In the genomic region with DNA sequence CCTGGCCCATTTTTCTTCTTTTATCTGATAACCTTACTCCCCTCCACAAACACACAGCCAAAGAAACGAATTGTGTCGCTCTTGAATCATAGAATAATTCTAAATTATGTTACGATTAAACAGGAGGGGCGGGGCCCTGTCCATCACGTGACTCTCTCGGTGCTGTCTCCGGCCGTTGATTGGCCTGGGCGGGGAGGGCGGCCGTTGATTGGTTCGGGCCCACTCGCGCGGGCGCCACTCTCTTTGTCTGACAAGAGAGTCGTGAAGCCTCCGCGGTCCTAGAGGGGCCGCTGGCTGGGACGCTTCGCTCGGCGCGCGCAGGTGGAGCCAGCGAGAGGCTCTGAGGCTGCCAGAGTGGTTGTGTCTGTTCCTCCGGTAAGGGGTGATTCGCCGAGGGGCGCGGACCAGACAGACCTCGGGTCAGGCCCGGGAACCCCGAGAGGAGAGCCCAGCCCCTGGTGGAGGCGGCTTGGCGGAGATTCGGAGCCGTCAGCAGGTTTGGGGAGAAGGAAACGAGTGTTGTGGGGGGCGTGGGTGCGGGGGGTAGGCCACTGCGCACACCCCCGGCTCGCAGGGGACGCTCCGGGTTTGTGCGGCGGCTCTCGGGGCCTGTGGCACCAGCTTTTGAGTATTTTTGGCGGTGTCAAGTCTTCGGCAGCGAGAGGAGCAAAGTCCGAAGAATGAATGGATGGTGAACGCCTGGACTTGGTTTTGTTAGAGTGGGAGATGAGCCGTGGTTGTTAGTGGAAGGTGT, we compare ENCODE assay signal across 8 cellular contexts. TPM values are rescaled to one million over a fixed set of nuclear protein-coding genes. Genes with fewer than 3 reads are reported as not detected.
DNase-seq lines count a peak whose midpoint lies in the region; ATAC-seq, FAIRE-seq and TF ChIP-seq lines count a peak whose summit lies in the region.

ZNF789 (plus strand) TSS at position 330 of the 754 bp plus-strand sequence. CDS start 3,567 bp downstream, outside the sequence.

- no peaks in the 10 kb centered on the region for H3K27me3 ChIP-seq in BE2C

- peaks cover under 1% of the 10 kb centered on the region; the same call in 1 of the 2 replicates for H3K36me3 ChIP-seq in BE2C

- peak within 1 kb of the TSS; percentile 92 for H3K4me3 ChIP-seq in BE2C (ENCODE audit: low read depth, low read length)

- FAIRE-seq in colon (lab: Jason Lieb, UNC), result peak; percentile 57

- DNase-seq in BE2C, result peak; percentile 99
- DNase-seq in GM19240 (ENCODE audit: insufficient read length, low spot score), result peak; percentile 98
- DNase-seq in NCI-H526 (lab: John Stamatoyannopoulos, UW), result peak; percentile 96 to 99
- DNase-seq in activated CD4-positive, alpha-beta T cell treated with anti-CD3 and anti-CD28 coated beads for 48 hours, result peak; percentile 99
- DNase-seq in kidney tubule cell (ENCODE audit: low spot score), result peak; percentile 97
- peak; percentile 91 to 99 (median 94) for DNase-seq in stimulated activated CD4-positive, alpha-beta T cell treated with anti-CD3 and anti-CD28 coated beads, Interleukin-1b, Interleukin-23, amount 100 ng/mL, for 24 hours (ENCODE audit: low read depth in 4 of 4, low spot score in 1 of 4)

- no peaks in the 10 kb centered on the region; the same call in 1 of the 2 replicates for H3K4me1 ChIP-seq in BE2C

- no peaks in the 10 kb centered on the region for H3K9me3 ChIP-seq in BE2C

- no peak for TF ChIP-seq CTCF in BE2C (IDR thresholded peaks at IDR 0.05; ENCODE audit: low read depth, low read length)

- peak; percentile 97 for ATAC-seq in HG03460 (IDR thresholded peaks at IDR 0.05; ENCODE audit: unreplicated experiment)

RNA-seq across cellular contexts. Expression of gene ZNF789, which starts in this region (rescaled TPM):
- polyA plus RNA-seq in BE2C (2012; ENCODE audit: insufficient read depth, insufficient read length, low read depth), result 5.5 TPM

Comparison
In these comparisons a context has a peak if more than half of its experiments do, and no peak if none do; other contexts are left out.
1. Peak in every context shown above with its lines: DNase-seq, ATAC-seq and H3K4me3 ChIP-seq.